Comparison of ENCODE assay signal across 10 cellular contexts in the genomic region with DNA sequence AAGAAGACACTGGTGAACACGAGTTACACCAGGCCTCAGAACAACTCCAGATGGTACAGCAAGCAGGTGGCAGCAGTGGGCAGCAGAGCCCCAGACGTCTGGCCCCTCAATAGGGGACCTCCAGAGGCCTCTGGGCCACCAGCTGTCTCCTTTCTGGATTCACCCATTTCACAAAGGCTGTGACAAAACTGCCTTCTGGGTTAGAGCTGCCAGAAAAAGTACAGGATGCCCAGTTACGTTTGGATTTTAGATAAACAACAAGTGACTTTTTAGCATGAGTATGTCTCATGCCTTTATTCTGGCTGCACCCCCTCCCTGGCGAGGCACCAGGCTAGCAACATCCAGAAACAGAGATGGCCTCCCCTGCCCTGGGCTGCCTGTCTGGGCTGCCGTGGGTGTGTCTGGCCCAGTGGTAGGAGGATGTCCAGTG. TPM values are rescaled to one million over a fixed set of nuclear protein-coding genes. Genes with fewer than 3 reads are reported as not detected.
DNase-seq lines count a peak whose midpoint lies in the region; ATAC-seq, FAIRE-seq and TF ChIP-seq lines count a peak whose summit lies in the region.
"Had no signal": no experiment of that assay in that cellular context is flagged by ENCODE, and none has a peak within 500 bp of the region (broad histone marks: within the 10 kb centered on the region; RNA-seq: fewer than 3 reads in every experiment).

No MANE protein-coding gene starts in this region.

- H3K4me1 ChIP-seq in A673 (ENCODE audit: insufficient read depth, low read length, poor library complexity, severe bottlenecking) (peaks cover 6% of the 10 kb centered on the region), IMR-90 (ENCODE audit: control insufficient read depth, insufficient read depth, low read length) (peaks cover 14% of the 10 kb centered on the region), GM12878 (ENCODE audit: control insufficient read depth, insufficient read depth, low read length) (peaks cover 27% of the 10 kb centered on the region), HAP-1 (peaks cover 8% of the 10 kb centered on the region)
- peaks cover 51 to 91% of the 10 kb centered on the region in 2 donors for H3K4me1 ChIP-seq in naive thymus-derived CD4-positive, alpha-beta T cell (ENCODE audit: control insufficient read depth in 2 of 2, insufficient read depth in 2 of 2, low read length in 2 of 2)

- H3K27ac Mint-ChIP-seq in naive thymus-derived CD4-positive, alpha-beta T cell = peak overlapping the region; percentile 82 to 100 (median 95)

- no peaks in the 10 kb centered on the region for H3K27me3 Mint-ChIP-seq in naive thymus-derived CD4-positive, alpha-beta T cell

- no CpG with 5 or more reads among the region's 5 CpGs for WGBS in IMR-90 (ENCODE audit: extremely low coverage in 2 of 2, insufficient read length in 1 of 2), 2 experiments
- WGBS in GM12878 (ENCODE audit: insufficient coverage, insufficient replicate concordance, low lambda C conversion rate, missing lambda C conversion rate) = 74% methylated on average over 5 of the region's 5 CpGs

- H3K14ac ChIP-seq in IMR-90 (replicated peaks; ENCODE audit: low read depth, low read length) = 0 out of 2 replicates have a peak overlapping the region, but pooled peaks have one; percentile 13

- H3K27me3 ChIP-seq in A673 (replicated peaks; ENCODE audit: insufficient read depth, low read depth, low read length, poor library complexity) (no peaks in the 10 kb centered on the region), IMR-90 (ENCODE audit: control insufficient read depth, insufficient read depth, low read length) (no peaks in the 10 kb centered on the region), GM12878 (replicated peaks in 1 of 2; ENCODE audit: control insufficient read depth in 2 of 2, insufficient read depth in 2 of 2, low read length in 1 of 2) (no peaks in the 10 kb centered on the region), HAP-1 (ENCODE audit: low read depth) (no peaks in the 10 kb centered on the region)
- no peaks in the 10 kb centered on the region for H3K27me3 ChIP-seq in naive thymus-derived CD4-positive, alpha-beta T cell (ENCODE audit: control insufficient read depth in 2 of 2, insufficient read depth in 2 of 2, low read length in 2 of 2)

- H3K23ac ChIP-seq in IMR-90 (ENCODE audit: low read depth, low read length) = no peak overlapping the region

- no TSS peak for BruUV-seq in A673 (replicated peaks; lab: Mats Ljungman, UMichigan)
- BruUV-seq in IMR-90 (replicated peaks; lab: Mats Ljungman, UMichigan) = no TSS peak
- no TSS peak for BruUV-seq in GM12878 (replicated peaks; lab: Mats Ljungman, UMichigan)

- H4K8ac ChIP-seq in IMR-90 (ENCODE audit: low read depth in 2 of 2, low read length in 2 of 2) = peak overlapping the region in 1 of 2 experiments; percentile 29; a peak in 1 of 4 replicates

- in situ Hi-C loops in IMR-90 (cut with MboI; ENCODE audit: low sequenced_read_pairs) = no loop called here
- in situ Hi-C loops in GM12878 (cut with MboI) = no loop called here
- in situ Hi-C loops in HAP-1 (cut with MboI; ENCODE audit: low sequenced_read_pairs) = loop anchor here (5.0 kb wide), 1 partner anchor 118 kb away; no protein-coding TSS in a partner anchor

- TF ChIP-seq CTCF in A673 (conservative IDR thresholded peaks at IDR 0.05; ENCODE audit: low read depth, low read length) (0 out of 2 replicates have a peak, but pooled peaks have one; percentile 10), IMR-90 (conservative IDR thresholded peaks at IDR 0.05; ENCODE audit: low read depth, low read length) (no peak), GM12878 (IDR thresholded peaks at IDR 0.05 in 2 of 3, conservative IDR thresholded peaks at IDR 0.05 in 1 of 3; ENCODE audit: control insufficient read depth in 2 of 3, extremely low read depth in 1 of 3, insufficient read depth in 1 of 3, low read depth in 3 of 3, low read length in 3 of 3) (peak in 2 of 3 experiments; percentile 5 to 11; a peak in 2 of 6 replicates)

- peak overlapping the region; percentile 29; the same call in 1 of the 2 replicates for H3K4ac ChIP-seq in IMR-90 (ENCODE audit: low read depth, low read length)

- H2AK5ac ChIP-seq in IMR-90 (ENCODE audit: low read depth, low read length) = 0 out of 2 replicates have a peak overlapping the region, but pooled peaks have one; percentile 30

- no peak overlapping the region for H3K56ac ChIP-seq in IMR-90 (ENCODE audit: extremely low read depth, insufficient read depth, low read length)

- 0 out of 4 replicates have a peak, but pooled peaks cover 0 to 6% of the 10 kb centered on the region in 2 experiments for H3K79me1 ChIP-seq in IMR-90 (ENCODE audit: low read depth in 1 of 2, low read length in 2 of 2)

- H2BK5ac ChIP-seq in IMR-90 (ENCODE audit: low read depth, low read length, poor library complexity, severe bottlenecking) = no peak overlapping the region

- no peak for DNase-seq in A673 (ENCODE audit: low spot score)
- DNase-seq in IMR-90 = peak; percentile 39
- DNase-seq in GM12878 (ENCODE audit: low read depth, low spot score) = no peak
- peak in 1 of 9 donors; percentile 46 for DNase-seq in naive thymus-derived CD4-positive, alpha-beta T cell
- DNase-seq in HAP-1 (ENCODE audit: low spot score in 2 of 2) = no peak
- DNase-seq in NCI-H2029 treated with DMSO at 0.1 percent for 48 hours (lab: John Stamatoyannopoulos, UW) = no peak
- DNase-seq: NCI-H510A had no signal

- H3K36me3 Mint-ChIP-seq in naive thymus-derived CD4-positive, alpha-beta T cell = peaks cover 6 to 31% (median 30%) of the 10 kb centered on the region in 5 donors

- no peak for TF ChIP-seq POLR2A in IMR-90 (IDR thresholded peaks at IDR 0.05; ENCODE audit: low read depth, low read length)
- no peak for TF ChIP-seq POLR2A in GM12878 (IDR thresholded peaks at IDR 0.05; ENCODE audit: low read depth, low read length)

- POLR2A ChIA-PET in A673 (lab: Charles Lee; ENCODE audit: low non-redundant PET) = no interaction called here
- POLR2A ChIA-PET in IMR-90 (lab: Charles Lee; ENCODE audit: unreplicated experiment) = no interaction called here
- POLR2A ChIA-PET in GM12878 (lab: Charles Lee) = interaction anchor here (1.0 kb wide), 1 partner anchor 23 kb away, joined by 3 read pairs; no protein-coding TSS in a partner anchor
- POLR2A ChIA-PET in naive thymus-derived CD4-positive, alpha-beta T cell (lab: Charles Lee) = interaction anchor here (0.7 to 1.3 kb wide), 5 partner anchors 11 to 603 kb away, joined by 3 to 5 read pairs (median 4); no protein-coding TSS in a partner anchor

- dilution Hi-C loops in IMR-90 (cut with HindIII; ENCODE audit: low sequenced_read_pairs, unreplicated experiment) = no loop called here

- H3K27ac ChIP-seq in A673 (ENCODE audit: low read depth, low read length, poor library complexity, severe bottlenecking) (no peak overlapping the region), IMR-90 (ENCODE audit: insufficient read depth, low read length) (peak overlapping the region; percentile 33; the same call in 1 of the 2 replicates), GM12878 (ENCODE audit: control insufficient read depth, insufficient read depth) (no peak overlapping the region)
- peak overlapping the region; percentile 75 for H3K27ac ChIP-seq in naive thymus-derived CD4-positive, alpha-beta T cell (ENCODE audit: low read depth, low read length)

- no peak for TF ChIP-seq RAD21 in IMR-90 (IDR thresholded peaks at IDR 0.05; ENCODE audit: low read length)
- TF ChIP-seq RAD21 in GM12878 (IDR thresholded peaks at IDR 0.05; ENCODE audit: insufficient read depth, low read depth, low read length) = no peak

- no peak overlapping the region; the same call in 1 of the 2 replicates for H2BK20ac ChIP-seq in IMR-90 (ENCODE audit: low read depth, low read length)

- H4K20me1 ChIP-seq in IMR-90 (ENCODE audit: insufficient read depth, low read length) = no peaks in the 10 kb centered on the region
- no peaks in the 10 kb centered on the region for H4K20me1 ChIP-seq in GM12878 (ENCODE audit: control insufficient read depth, insufficient read depth)

- peak overlapping the region; percentile 56 for H2AK9ac ChIP-seq in IMR-90 (replicated peaks; ENCODE audit: low read depth, low read length, poor library complexity)

- CTCF ChIA-PET in A673 (lab: Charles Lee) = no interaction called here
- CTCF ChIA-PET in IMR-90 (lab: Yijun Ruan, JAX) = interaction anchor here (0.6 kb wide), 1 partner anchor 97 kb away, joined by 3 read pairs; no protein-coding TSS in a partner anchor
- CTCF ChIA-PET in GM12878 (lab: Yijun Ruan, JAX) = interaction anchor here (2.1 kb wide), 1 partner anchor 76 kb away, joined by 7 read pairs; no protein-coding TSS in a partner anchor
- CTCF ChIA-PET in naive thymus-derived CD4-positive, alpha-beta T cell (lab: Charles Lee) = interaction anchor here (1.3 kb wide), 1 partner anchor 11 kb away, joined by 3 read pairs; no protein-coding TSS in a partner anchor

- peaks cover 69 to 99% (median 91%) of the 10 kb centered on the region in 7 donors for H3K4me1 Mint-ChIP-seq in naive thymus-derived CD4-positive, alpha-beta T cell

- peaks cover 15% of the 10 kb centered on the region for H3K9me1 ChIP-seq in IMR-90 (ENCODE audit: insufficient read depth, low read length)

- no peak overlapping the region for H2BK15ac ChIP-seq in IMR-90 (ENCODE audit: low read depth, low read length)

- no peaks in the 10 kb centered on the region for H3K36me3 ChIP-seq in A673 (ENCODE audit: insufficient read depth, low read length, poor library complexity, severe bottlenecking)
- H3K36me3 ChIP-seq in IMR-90 (ENCODE audit: control insufficient read depth, insufficient read depth, low read length) = no peaks in the 10 kb centered on the region
- H3K36me3 ChIP-seq in GM12878 (ENCODE audit: control insufficient read depth in 2 of 2, insufficient read depth in 2 of 2, low read length in 1 of 2) = peaks cover 1 to 10% of the 10 kb centered on the region in 2 experiments; a peak in 2 of 4 replicates
- peaks cover 0 to 13% (median 8%) of the 10 kb centered on the region in 3 experiments for H3K36me3 ChIP-seq in naive thymus-derived CD4-positive, alpha-beta T cell (ENCODE audit: control insufficient read depth in 2 of 3, insufficient read depth in 3 of 3, low read length in 3 of 3)
- H3K36me3 ChIP-seq in HAP-1 (replicated peaks) = no peaks in the 10 kb centered on the region

- H3K79me2 ChIP-seq in GM12878 (ENCODE audit: control insufficient read depth, insufficient read depth, low read length) = peaks cover 35% of the 10 kb centered on the region

- no peak overlapping the region for H3K9ac ChIP-seq in IMR-90 (ENCODE audit: low read depth, low read length)
- no peak overlapping the region for H3K9ac ChIP-seq in GM12878 (ENCODE audit: control insufficient read depth, insufficient read depth, low read length)

- H3K4me3 Mint-ChIP-seq in naive thymus-derived CD4-positive, alpha-beta T cell = peak overlapping the region in 9 of 10 donors; percentile 81 to 92 (median 82)

- no peak overlapping the region for H3K18ac ChIP-seq in IMR-90 (ENCODE audit: low read depth, low read length)

- SMC1A ChIA-PET in GM12878 (lab: Charles Lee; ENCODE audit: uncharacterized antibody, unreplicated experiment) = interaction anchor here (1.0 to 4.1 kb wide), 7 partner anchors 9 to 116 kb away, joined by 3 to 16 read pairs (median 4); no protein-coding TSS in a partner anchor

- no peak overlapping the region for H3K4me3 ChIP-seq in A673 (ENCODE audit: low read depth, low read length, poor library complexity, severe bottlenecking)
- H3K4me3 ChIP-seq in IMR-90 (ENCODE audit: insufficient read depth, low read depth, low read length) = no peak overlapping the region
- no peak overlapping the region for H3K4me3 ChIP-seq in GM12878
- H3K4me3 ChIP-seq in naive thymus-derived CD4-positive, alpha-beta T cell (ENCODE audit: low read length) = no peak overlapping the region
- H3K4me3 ChIP-seq in HAP-1 = no peak overlapping the region

- 0 out of 2 replicates have a peak overlapping the region, but pooled peaks have one; percentile 0 for H2BK120ac ChIP-seq in IMR-90 (ENCODE audit: low read depth, low read length)

- H3K9me3 ChIP-seq in A673 (ENCODE audit: low read depth, low read length, poor library complexity, severe bottlenecking) = no peaks in the 10 kb centered on the region
- H3K9me3 ChIP-seq in IMR-90 (ENCODE audit: control insufficient read depth, insufficient read depth, low read length) = no peaks in the 10 kb centered on the region; the same call in 1 of the 2 replicates
- H3K9me3 ChIP-seq in GM12878 (replicated peaks; ENCODE audit: control insufficient read depth, insufficient read depth, low read length) = peaks cover 2% of the 10 kb centered on the region; the same call in 2 of the 3 replicates
- H3K9me3 ChIP-seq in naive thymus-derived CD4-positive, alpha-beta T cell (ENCODE audit: control insufficient read depth in 2 of 3, low read length in 3 of 3) = no peaks in the 10 kb centered on the region
- no peaks in the 10 kb centered on the region for H3K9me3 ChIP-seq in HAP-1

- no peak overlapping the region for H4K5ac ChIP-seq in IMR-90 (ENCODE audit: low read depth, low read length)

- H3K9me3 Mint-ChIP-seq in naive thymus-derived CD4-positive, alpha-beta T cell = peaks cover 0 to 20% (median 0%) of the 10 kb centered on the region in 11 donors

- RAD21 ChIA-PET in GM12878 (lab: Charles Lee; ENCODE audit: unreplicated experiment) = interaction anchor here (1.7 kb wide), 1 partner anchor 32 kb away, joined by 5 read pairs; no protein-coding TSS in a partner anchor

- intact Hi-C loops in A673 (cut with micrococcal nuclease; ENCODE audit: unreplicated experiment) = no loop called here
- intact Hi-C loops in IMR-90 (cut with micrococcal nuclease) = no loop called here
- intact Hi-C loops in GM12878 (cut with micrococcal nuclease; ENCODE audit: unreplicated experiment) = no loop called here
- intact Hi-C loops in naive thymus-derived CD4-positive, alpha-beta T cell (cut with micrococcal nuclease) = no loop called here

- FAIRE-seq in GM12878 (lab: Jason Lieb, UNC) = no peak
- FAIRE-seq: endometrium had no signal

- ATAC-seq in IMR-90 (ENCODE audit: low read depth) = peak; percentile 67
- ATAC-seq in GM12878 = no peak
- peak; percentile 35 for ATAC-seq in naive thymus-derived CD4-positive, alpha-beta T cell
- no peak for ATAC-seq in GM19397 (IDR thresholded peaks at IDR 0.05; ENCODE audit: unreplicated experiment)
- no peak for ATAC-seq in GM21737 (IDR thresholded peaks at IDR 0.05; ENCODE audit: unreplicated experiment)

- H4K91ac ChIP-seq in IMR-90 (ENCODE audit: insufficient read depth, low read depth, low read length) = no peak overlapping the region; the same call in 1 of the 2 replicates

- H3K4me2 ChIP-seq in IMR-90 (ENCODE audit: low read depth, low read length) (no peak overlapping the region), GM12878 (ENCODE audit: control insufficient read depth, insufficient read depth) (no peak overlapping the region)

- H2AFZ ChIP-seq in IMR-90 (replicated peaks; ENCODE audit: low read length, poor library complexity) (peak overlapping the region; percentile 40), GM12878 (ENCODE audit: control insufficient read depth, low read depth, low read length) (no peak overlapping the region)

- TF ChIP-seq EP300 in GM12878 (IDR thresholded peaks at IDR 0.05; ENCODE audit: borderline replicate concordance in 1 of 2, control insufficient read depth in 1 of 2, low read depth in 2 of 2, low read length in 2 of 2) = no peak

RNA-seq across cellular contexts. Expression of gene ITPKB, which starts 30.1 kb away (rescaled TPM):
- 12.5 and 14.1 TPM in 2 replicates for total RNA-seq in A673 (2021)
- total RNA-seq in IMR-90 (2012; rRNA removed) = 0.72 and 0.83 TPM in 2 replicates
- 1.3 and 1.4 TPM in 2 replicates for polyA plus RNA-seq in IMR-90 (2012; rRNA removed)
- 0.87 and 1.7 TPM in 2 replicates for polyA plus RNA-seq in IMR-90 (2012; cell fraction: cytosol; rRNA removed)
- polyA plus RNA-seq in IMR-90 (2012; cell fraction: nucleus; rRNA removed; ENCODE audit: low replicate concordance) = 1.9 and 2.6 TPM in 2 replicates
- total RNA-seq in GM12878 (2013; cell fraction: nucleolus; rRNA removed) = 128 and 140 TPM in 2 replicates
- 16.5 and 17.5 TPM in 2 replicates for total RNA-seq in GM12878 (2014; rRNA removed)
- total RNA-seq in GM12878 (2014; rRNA removed; fragmentation: Illumina TruSeq; extraction: Trizol) = 14.2 and 14.6 TPM in 2 replicates
- total RNA-seq in GM12878 (2021) = 34.4 and 38.7 TPM in 2 replicates
- polyA plus RNA-seq in GM12878 (2011; ENCODE audit: low read depth) = 4.5 TPM
- 8.8 and 11.6 TPM in 2 replicates for polyA plus RNA-seq in GM12878 (2011; rRNA removed)
- 12.4 and 12.8 TPM in 2 replicates for polyA plus RNA-seq in GM12878 (2011; cell fraction: cytosol; rRNA removed)
- polyA plus RNA-seq in GM12878 (2011; cell fraction: nucleus; rRNA removed) = 20.1 and 27.3 TPM in 2 replicates
- polyA plus RNA-seq in GM12878 (2012) = 10.6 and 14.4 TPM in 2 replicates
- 8.8 and 14.7 TPM in 2 replicates for polyA plus RNA-seq in GM12878 (2014; fragmentation: Illumina TruSeq; extraction: Trizol)
- polyA plus RNA-seq in GM12878 (2014; fragmentation: Nextera tagmentation; extraction: Ambion mirVana) = 1 to 10 TPM; 1.3 TPM
- polyA plus RNA-seq in GM12878 (2014; rRNA removed) = 20.3 and 20.9 TPM in 2 replicates
- polyA plus RNA-seq in GM12878 (2016; fragmentation: Nextera tagmentation; extraction: Ambion mirVana) = 1 to 10 TPM; 2.2 to 5.2 TPM
- 18.1 and 33.2 TPM in 2 replicates for polyA minus RNA-seq in GM12878 (2011; rRNA and poly(A)+ RNA removed)
- polyA minus RNA-seq in GM12878 (2011; cell fraction: cytosol; rRNA and poly(A)+ RNA removed) = 11.4 and 12.6 TPM in 2 replicates
- 28.3 and 47.7 TPM in 2 replicates for polyA minus RNA-seq in GM12878 (2011; cell fraction: nucleus; rRNA and poly(A)+ RNA removed)
- 100 to 1,000 TPM in 4 of 5 experiments, 10 to 100 TPM in 1; 51.7 to 429 (median 199) TPM for total RNA-seq in naive thymus-derived CD4-positive, alpha-beta T cell
- 10 to 100 TPM; 81.0 to 86.8 TPM for polyA plus RNA-seq in naive thymus-derived CD4-positive, alpha-beta T cell

Comparison
In these comparisons a context has a peak if more than half of its experiments do, and no peak if none do; other contexts are left out.
1. H3K27ac ChIP-seq: peak in IMR-90 (single experiment) and naive thymus-derived CD4-positive, alpha-beta T cell (single experiment); none in A673 (single experiment) and GM12878 (single experiment).
2. ATAC-seq: peak in IMR-90 (single experiment) and naive thymus-derived CD4-positive, alpha-beta T cell (single experiment); none in GM12878 (single experiment), GM19397 (single experiment) and GM21737 (single experiment).
3. POLR2A ChIA-PET loops: an anchor here in GM12878 (1.0 kb wide) and naive thymus-derived CD4-positive, alpha-beta T cell (0.7 to 1.3 kb wide); none called in A673 and IMR-90.